Comparison of ENCODE assay signal across 9 cellular contexts in the genomic region with DNA sequence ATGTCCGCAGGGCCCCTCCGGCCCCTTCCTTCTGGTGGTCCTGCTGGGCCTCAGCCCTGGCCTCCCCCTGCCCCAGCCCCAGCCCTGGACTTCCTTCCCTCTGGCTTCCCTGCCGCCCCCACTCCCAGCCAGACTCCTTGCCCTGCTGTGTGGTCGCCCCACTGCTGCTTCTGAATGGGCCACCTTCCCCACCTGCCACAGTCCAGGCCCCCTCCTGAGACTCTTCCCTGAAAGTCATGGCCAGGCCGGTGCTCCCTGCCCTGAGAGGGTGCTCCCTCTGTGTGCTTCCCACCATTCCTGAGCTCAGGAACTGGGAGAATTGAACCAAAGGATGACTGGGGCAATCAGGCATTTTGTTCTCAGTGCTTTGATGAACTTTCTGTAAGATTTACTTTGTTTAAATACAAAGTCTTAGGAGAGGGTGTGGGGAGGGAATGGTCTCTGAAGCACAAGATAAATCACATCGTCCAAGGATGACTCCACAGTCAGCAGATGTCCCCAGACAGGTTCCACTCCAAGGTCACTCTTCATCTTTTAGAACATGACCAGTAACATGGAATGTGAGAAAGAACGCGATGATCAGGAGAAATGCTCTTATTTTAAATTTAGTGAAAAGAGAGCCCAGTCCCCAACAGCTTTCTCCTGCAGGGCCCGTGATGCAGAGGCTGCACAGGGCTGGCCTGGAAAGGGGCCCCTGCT. TPM values are rescaled to one million over a fixed set of nuclear protein-coding genes. Genes with fewer than 3 reads are reported as not detected.
DNase-seq lines count a peak whose midpoint lies in the region; ATAC-seq, FAIRE-seq and TF ChIP-seq lines count a peak whose summit lies in the region.
"Had no signal": no experiment of that assay in that cellular context is flagged by ENCODE, and none has a peak within 500 bp of the region (broad histone marks: within the 10 kb centered on the region; RNA-seq: fewer than 3 reads in every experiment).

No MANE protein-coding gene starts in this region.

- TF ChIP-seq CTCF in brain microvascular endothelial cell (IDR thresholded peaks at IDR 0.05; ENCODE audit: low read depth, low read length, missing control alignments) (no peak), vagina (IDR thresholded peaks at IDR 0.05) (no peak)

- ATAC-seq in Right ventricle myocardium inferior (peak; percentile 12), Right ventricle myocardium superior (ENCODE audit: poor library complexity) (no peak), GM21528 (IDR thresholded peaks at IDR 0.05; ENCODE audit: low FRiP score, unreplicated experiment) (no peak)

- intact Hi-C loops in Right ventricle myocardium inferior (cut with DNase I), result no loop called here
- intact Hi-C loops in Right ventricle myocardium superior (cut with DNase I), result no loop called here
- intact Hi-C loops in vagina (cut with DNase I), result no loop called here

- peaks cover 3% of the 10 kb centered on the region for H3K36me3 ChIP-seq in brain microvascular endothelial cell (replicated peaks)
- H3K36me3 ChIP-seq in mucosa of rectum (ENCODE audit: control insufficient read depth in 2 of 2, insufficient read depth in 2 of 2, low read length in 2 of 2), result peaks cover 0 to 3% of the 10 kb centered on the region in 2 donors
- H3K36me3 ChIP-seq in vagina, result peaks cover 0 to 7% of the 10 kb centered on the region in 2 donors

- no peak for FAIRE-seq in HTR-8/SVneo (lab: Jason Lieb, UNC)

- H3K27ac ChIP-seq in brain microvascular endothelial cell (peak overlapping the region; percentile 67), mucosa of rectum (ENCODE audit: low read depth in 2 of 2, low read length in 2 of 2) (peak overlapping the region; percentile 62 to 76), vagina (peak overlapping the region; percentile 90)

- H3K4me1 ChIP-seq in mucosa of rectum (ENCODE audit: control insufficient read depth in 2 of 2, insufficient read depth in 2 of 2, low read length in 2 of 2) (peaks cover 0 to 8% of the 10 kb centered on the region in 2 donors), vagina (peaks cover 15% of the 10 kb centered on the region)

- in situ Hi-C loops in brain microvascular endothelial cell (cut with HindIII; ENCODE audit: low pct_ligation_motif_present, low sequenced_read_pairs), result no loop called here

- H3K4me3 ChIP-seq in brain microvascular endothelial cell (ENCODE audit: low read depth, low read length) (peak overlapping the region; percentile 39), mucosa of rectum (ENCODE audit: low read length in 2 of 2) (peak overlapping the region; percentile 65 to 73), vagina (peak overlapping the region; percentile 40 to 50)

- peak overlapping the region; percentile 52 to 73 for H3K9ac ChIP-seq in mucosa of rectum (ENCODE audit: low read depth in 1 of 2, low read length in 2 of 2)

- H3K9me3 ChIP-seq in mucosa of rectum (ENCODE audit: control insufficient read depth in 2 of 2, low read length in 2 of 2), result no peaks in the 10 kb centered on the region
- no peaks in the 10 kb centered on the region for H3K9me3 ChIP-seq in vagina

- DNase-seq in Right ventricle myocardium inferior (ENCODE audit: missing footprints) (no peak), Right ventricle myocardium superior (no peak), brain microvascular endothelial cell (no peak), vagina (ENCODE audit: extremely low spot score in 2 of 2) (no peak), SK-N-DZ (ENCODE audit: low spot score) (no peak), HTR-8/SVneo (ENCODE audit: insufficient read length, low spot score) (no peak)
- DNase-seq: DMS79 treated with DMSO at 0.1 percent for 48 hours had no signal

- no peaks in the 10 kb centered on the region for H3K27me3 ChIP-seq in brain microvascular endothelial cell (replicated peaks)
- no peaks in the 10 kb centered on the region for H3K27me3 ChIP-seq in mucosa of rectum (ENCODE audit: control insufficient read depth in 2 of 2, insufficient read depth in 2 of 2, low read length in 2 of 2)
- H3K27me3 ChIP-seq in vagina, result no peaks in the 10 kb centered on the region

- TF ChIP-seq POLR2A in vagina (IDR thresholded peaks at IDR 0.05), result no peak

RNA-seq across cellular contexts. Expression of a gene that starts 0.8 kb away (rescaled TPM):
- 0.95 TPM for total RNA-seq in Right ventricle myocardium inferior
- 1.2 TPM for total RNA-seq in Right ventricle myocardium superior
- 5.2 TPM for total RNA-seq in vagina
- not detected in 2 replicates for polyA plus RNA-seq in SK-N-DZ (2014; cell fraction: cytosol; rRNA removed)
- polyA plus RNA-seq in SK-N-DZ (2014; cell fraction: nucleus; rRNA removed), result 0.11 TPM in 1 of 2 replicates, not detected in the other

RNA-seq across cellular contexts. Expression of a gene that starts 7.6 kb away (rescaled TPM):
- total RNA-seq in Right ventricle myocardium inferior (27.9 TPM), Right ventricle myocardium superior (24.9 TPM), vagina (16.2 TPM)
- polyA plus RNA-seq in SK-N-DZ (2014; cell fraction: cytosol; rRNA removed), result 0.55 and 2.0 TPM in 2 replicates
- 0.21 and 1.4 TPM in 2 replicates for polyA plus RNA-seq in SK-N-DZ (2014; cell fraction: nucleus; rRNA removed)

RNA-seq across cellular contexts. Expression of a gene that starts 19.0 kb away (rescaled TPM):
- 6.7 TPM for total RNA-seq in Right ventricle myocardium inferior
- total RNA-seq in Right ventricle myocardium superior, result 4.1 TPM
- total RNA-seq in vagina, result 2.7 TPM
- not detected in 2 replicates for polyA plus RNA-seq in SK-N-DZ (2014; cell fraction: cytosol; rRNA removed)
- not detected in 2 replicates for polyA plus RNA-seq in SK-N-DZ (2014; cell fraction: nucleus; rRNA removed)

RNA-seq across cellular contexts. Expression of a gene that starts 39.6 kb away (rescaled TPM):
- 0.78 TPM for total RNA-seq in Right ventricle myocardium inferior
- total RNA-seq in Right ventricle myocardium superior, result 0.75 TPM
- not detected for total RNA-seq in vagina
- 0.08 and 0.81 TPM in 2 replicates for polyA plus RNA-seq in SK-N-DZ (2014; cell fraction: cytosol; rRNA removed)
- not detected in 2 replicates for polyA plus RNA-seq in SK-N-DZ (2014; cell fraction: nucleus; rRNA removed)

RNA-seq across cellular contexts. Expression of a gene that starts 55.4 kb away (rescaled TPM):
- total RNA-seq in Right ventricle myocardium inferior (3.3 TPM), Right ventricle myocardium superior (2.7 TPM), vagina (8.3 TPM)
- 0.09 TPM in 1 of 2 replicates, not detected in the other for polyA plus RNA-seq in SK-N-DZ (2014; cell fraction: cytosol; rRNA removed)
- not detected in 2 replicates for polyA plus RNA-seq in SK-N-DZ (2014; cell fraction: nucleus; rRNA removed)
